ENCODE assay signal across 8 cellular contexts in genomic region chr10:76984559-76985443, GRCh38.
A peak's percentile ranks its signal among the peaks of the same experiment; 100 is the strongest.
DNase-seq lines count a peak whose midpoint lies in the region; ATAC-seq and TF ChIP-seq lines count a peak whose summit lies in the region.

No MANE protein-coding gene starts in this region.

- H3K27ac ChIP-seq in mesenchymal stem cell (ENCODE audit: low read length, poor library complexity, severe bottlenecking): no peak overlapping the region

- H3K4me2 ChIP-seq in mesenchymal stem cell (ENCODE audit: low read length, poor library complexity, severe bottlenecking): no peak overlapping the region

- no peak overlapping the region for H3K4ac ChIP-seq in mesenchymal stem cell (ENCODE audit: low read depth in 1 of 2, low read length in 2 of 2)

- no peak overlapping the region for H2BK15ac ChIP-seq in mesenchymal stem cell (ENCODE audit: low read depth, poor library complexity, severe bottlenecking)

- no peaks in the 10 kb centered on the region for H3K4me1 ChIP-seq in mesenchymal stem cell (ENCODE audit: control insufficient read depth, insufficient read depth, low read depth, low read length)

- no peak overlapping the region for H3K27ac Mint-ChIP-seq in activated CD8-positive, alpha-beta T cell treated with anti-CD3 and anti-CD28 coated beads for 36 hours
- H3K27ac Mint-ChIP-seq in effector memory CD8-positive, alpha-beta T cell: no peak overlapping the region

- H3K14ac ChIP-seq in mesenchymal stem cell (ENCODE audit: low read length in 2 of 2): no peak overlapping the region

- no peaks in the 10 kb centered on the region for H3K4me1 Mint-ChIP-seq in activated CD8-positive, alpha-beta T cell treated with anti-CD3 and anti-CD28 coated beads for 36 hours (ENCODE audit: low read depth)
- H3K4me1 Mint-ChIP-seq in effector memory CD8-positive, alpha-beta T cell (ENCODE audit: low read depth in 2 of 2): no peaks in the 10 kb centered on the region

- CTCF ChIA-PET in activated CD8-positive, alpha-beta T cell treated with anti-CD3 and anti-CD28 coated beads for 36 hours (lab: Charles Lee): interaction anchor here (0.7 to 1.5 kb wide), 13 partner anchors 9 to 186 kb away, joined by 3 to 11 read pairs (median 3); no protein-coding TSS in a partner anchor

- no peak overlapping the region for H3K4me3 Mint-ChIP-seq in activated CD8-positive, alpha-beta T cell treated with anti-CD3 and anti-CD28 coated beads for 36 hours
- no peak overlapping the region for H3K4me3 Mint-ChIP-seq in effector memory CD8-positive, alpha-beta T cell

- H2AFZ ChIP-seq in mesenchymal stem cell (ENCODE audit: low read depth, low read length): no peak overlapping the region

- peak; percentile 80 for ATAC-seq in HG03469 (IDR thresholded peaks at IDR 0.05; ENCODE audit: unreplicated experiment)
- ATAC-seq in activated CD8-positive, alpha-beta T cell treated with anti-CD3 and anti-CD28 coated beads for 36 hours: peak; percentile 51
- ATAC-seq in effector memory CD8-positive, alpha-beta T cell (replicated peaks): peak; percentile 29

- no peak overlapping the region for H2BK5ac ChIP-seq in mesenchymal stem cell (ENCODE audit: low read depth, low read length, poor library complexity, severe bottlenecking)

- H3K36me3 Mint-ChIP-seq in activated CD8-positive, alpha-beta T cell treated with anti-CD3 and anti-CD28 coated beads for 36 hours (ENCODE audit: low read depth): no peaks in the 10 kb centered on the region
- no peaks in the 10 kb centered on the region for H3K36me3 Mint-ChIP-seq in effector memory CD8-positive, alpha-beta T cell (ENCODE audit: insufficient read depth)

- WGBS in mesenchymal stem cell: no CpG with 5 or more reads among the region's 6 CpGs

- no peak overlapping the region for H3K4me3 ChIP-seq in mesenchymal stem cell (ENCODE audit: insufficient read depth in 1 of 2, low read depth in 1 of 2, low read length in 2 of 2)

- no peaks in the 10 kb centered on the region for H3K79me1 ChIP-seq in mesenchymal stem cell (replicated peaks; ENCODE audit: low read length, poor library complexity, severe bottlenecking)

- no peaks in the 10 kb centered on the region for H3K27me3 ChIP-seq in mesenchymal stem cell (ENCODE audit: control insufficient read depth in 1 of 2, insufficient read depth in 1 of 2, low read length in 2 of 2)

- H3K9me3 ChIP-seq in mesenchymal stem cell (ENCODE audit: control insufficient read depth, low read length): no peaks in the 10 kb centered on the region

- no peak overlapping the region for H2BK120ac ChIP-seq in mesenchymal stem cell (ENCODE audit: low read depth, low read length)

- TF ChIP-seq CTCF in activated CD8-positive, alpha-beta T cell treated with anti-CD3 and anti-CD28 coated beads for 36 hours (IDR thresholded peaks at IDR 0.05): peak; percentile 90

- POLR2A ChIA-PET in activated CD8-positive, alpha-beta T cell treated with anti-CD3 and anti-CD28 coated beads for 36 hours (lab: Charles Lee): no interaction called here

- H3K18ac ChIP-seq in mesenchymal stem cell (ENCODE audit: low read depth in 1 of 2, low read length in 2 of 2): no peak overlapping the region

- no peaks in the 10 kb centered on the region for H3K9me3 Mint-ChIP-seq in activated CD8-positive, alpha-beta T cell treated with anti-CD3 and anti-CD28 coated beads for 36 hours
- H3K9me3 Mint-ChIP-seq in effector memory CD8-positive, alpha-beta T cell: no peaks in the 10 kb centered on the region

- no peak overlapping the region for H3K9ac ChIP-seq in mesenchymal stem cell (ENCODE audit: low read length)

- DNase-seq in Ammon's horn (ENCODE audit: low spot score) (peak; percentile 85), GM19240 (ENCODE audit: insufficient read length, low spot score) (peak; percentile 42), NCI-H524 treated with DMSO at 0.1 percent for 48 hours (lab: John Stamatoyannopoulos, UW) (peak; percentile 4), mesenchymal stem cell (peak; percentile 74)
- DNase-seq in activated CD8-positive, alpha-beta T cell treated with anti-CD3 and anti-CD28 coated beads for 36 hours: peak; percentile 76
- DNase-seq in effector memory CD8-positive, alpha-beta T cell: peak; percentile 21 to 40 (median 34)
- DNase-seq in stimulated activated CD8-positive, alpha-beta memory T cell treated with anti-CD3 and anti-CD28 coated beads, Interleukin-15, amount 100 ng/mL, for 4 hours (ENCODE audit: low read depth in 2 of 2): peak; percentile 8 to 17

- no peaks in the 10 kb centered on the region for H3K27me3 Mint-ChIP-seq in activated CD8-positive, alpha-beta T cell treated with anti-CD3 and anti-CD28 coated beads for 36 hours
- H3K27me3 Mint-ChIP-seq in effector memory CD8-positive, alpha-beta T cell: peaks cover 6% of the 10 kb centered on the region in 2 donors

- H3K36me3 ChIP-seq in mesenchymal stem cell (ENCODE audit: control insufficient read depth in 1 of 2, insufficient read depth in 2 of 2, low read depth in 1 of 2, low read length in 2 of 2): no peaks in the 10 kb centered on the region

- no peak overlapping the region for H2AK5ac ChIP-seq in mesenchymal stem cell (ENCODE audit: low read length, severe bottlenecking)

- no peak overlapping the region for H3K23ac ChIP-seq in mesenchymal stem cell (ENCODE audit: low read length in 2 of 2)

- H4K8ac ChIP-seq in mesenchymal stem cell (ENCODE audit: low read length): no peak overlapping the region

- no peak overlapping the region for H4K91ac ChIP-seq in mesenchymal stem cell (ENCODE audit: low read length)

- intact Hi-C loops in activated CD8-positive, alpha-beta T cell treated with anti-CD3 and anti-CD28 coated beads for 36 hours (cut with micrococcal nuclease): no loop called here

- no peak overlapping the region for H2BK12ac ChIP-seq in mesenchymal stem cell (ENCODE audit: low read length in 2 of 2)

Comparison
In these comparisons a context has a peak if more than half of its experiments do, and no peak if none do; other contexts are left out.
1. DNase-seq: peak in every context shown above with its lines; median percentile 85 in Ammon's horn; 76 in activated CD8-positive, alpha-beta T cell treated with anti-CD3 and anti-CD28 coated beads for 36 hours; 74 in mesenchymal stem cell; 42 in GM19240; 34 in effector memory CD8-positive, alpha-beta T cell; 12 in stimulated activated CD8-positive, alpha-beta memory T cell treated with anti-CD3 and anti-CD28 coated beads, Interleukin-15, amount 100 ng/mL, for 4 hours; 4 in NCI-H524 treated with DMSO at 0.1 percent for 48 hours.
2. ATAC-seq: peak in every context shown above with its lines; median percentile 80 in HG03469; 51 in activated CD8-positive, alpha-beta T cell treated with anti-CD3 and anti-CD28 coated beads for 36 hours; 29 in effector memory CD8-positive, alpha-beta T cell.